10 cellular contexts compared by ENCODE assay signal in the genomic region with DNA sequence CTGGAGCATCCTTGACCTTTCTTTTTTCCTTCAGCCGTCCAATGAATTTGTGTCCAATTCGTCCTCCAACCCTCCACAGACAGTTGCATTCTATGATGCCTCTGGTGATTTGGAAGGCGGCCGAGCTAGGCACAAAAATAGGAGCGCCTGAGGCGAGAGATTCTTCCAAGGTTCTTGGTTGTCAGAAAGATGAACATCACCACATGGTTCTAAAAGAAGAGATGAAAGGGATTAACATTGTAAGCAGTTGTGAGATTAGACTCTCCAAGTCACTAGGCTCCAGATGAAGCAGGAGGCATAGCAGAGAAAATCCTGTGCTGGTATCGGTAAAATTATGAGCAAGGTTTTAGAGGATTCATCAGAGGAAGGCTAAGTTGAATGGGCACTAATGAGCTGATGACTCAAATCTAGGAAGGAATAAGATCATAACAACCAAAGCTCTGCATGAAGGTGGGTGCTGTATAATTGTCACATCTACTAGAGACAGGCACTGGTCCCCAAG.
DNase-seq lines count a peak whose midpoint lies in the region; ATAC-seq and TF ChIP-seq lines count a peak whose summit lies in the region.
"Had no signal": no experiment of that assay in that cellular context is flagged by ENCODE, and none has a peak within 500 bp of the region (broad histone marks: within the 10 kb centered on the region; RNA-seq: fewer than 3 reads in every experiment).

No MANE protein-coding gene starts in this region.

- POLR2A ChIA-PET in activated CD8-positive, alpha-beta T cell treated with anti-CD3 and anti-CD28 coated beads for 36 hours (lab: Charles Lee): interaction anchor here (1.4 to 2.2 kb wide), 2 partner anchors 20 to 45 kb away, joined by 3 to 12 read pairs; no protein-coding TSS in a partner anchor
- POLR2A ChIA-PET in activated CD8-positive, alpha-beta T cell treated with anti-CD3 and anti-CD28 coated beads, Interleukin-2, amount 10 ng/mL, durations not matched to agents 7 days and 5 days (lab: Charles Lee): no interaction called here

- no peaks in the 10 kb centered on the region for H3K9me3 ChIP-seq in testis

- DNase-seq in activated CD8-positive, alpha-beta T cell treated with anti-CD3 and anti-CD28 coated beads for 36 hours: no peak
- no peak for DNase-seq in activated CD8-positive, alpha-beta T cell treated with anti-CD3 and anti-CD28 coated beads, Interleukin-2, amount 10 ng/mL, durations not matched to agents 7 days and 5 days
- DNase-seq in mucosa of gallbladder (ENCODE audit: low spot score): peak; percentile 51
- peak; percentile 78 for DNase-seq in testis
- no peak for DNase-seq in NCI-H2227 treated with DMSO at 0.1 percent for 48 hours (lab: John Stamatoyannopoulos, UW)
- DNase-seq: naive B cell, NCI-H526 had no signal

- H3K27me3 ChIP-seq in testis: no peaks in the 10 kb centered on the region

- peaks cover 1% of the 10 kb centered on the region for H3K27me3 Mint-ChIP-seq in activated CD8-positive, alpha-beta T cell treated with anti-CD3 and anti-CD28 coated beads for 36 hours
- no peaks in the 10 kb centered on the region for H3K27me3 Mint-ChIP-seq in activated CD8-positive, alpha-beta T cell treated with anti-CD3 and anti-CD28 coated beads, Interleukin-2, amount 10 ng/mL, durations not matched to agents 7 days and 5 days (ENCODE audit: low read depth)

- peak overlapping the region; percentile 77 for H3K27ac Mint-ChIP-seq in activated CD8-positive, alpha-beta T cell treated with anti-CD3 and anti-CD28 coated beads for 36 hours
- no peak overlapping the region for H3K27ac Mint-ChIP-seq in activated CD8-positive, alpha-beta T cell treated with anti-CD3 and anti-CD28 coated beads, Interleukin-2, amount 10 ng/mL, durations not matched to agents 7 days and 5 days

- no peak for TF ChIP-seq CTCF in activated CD8-positive, alpha-beta T cell treated with anti-CD3 and anti-CD28 coated beads for 36 hours (IDR thresholded peaks at IDR 0.05)
- TF ChIP-seq CTCF in testis (IDR thresholded peaks at IDR 0.05): no peak

- no peaks in the 10 kb centered on the region for H3K9me3 Mint-ChIP-seq in activated CD8-positive, alpha-beta T cell treated with anti-CD3 and anti-CD28 coated beads for 36 hours
- H3K9me3 Mint-ChIP-seq in activated CD8-positive, alpha-beta T cell treated with anti-CD3 and anti-CD28 coated beads, Interleukin-2, amount 10 ng/mL, durations not matched to agents 7 days and 5 days (ENCODE audit: insufficient read depth): no peaks in the 10 kb centered on the region
- H3K9me3 Mint-ChIP-seq: naive B cell had no signal

- peaks cover 50% of the 10 kb centered on the region for H3K4me1 Mint-ChIP-seq in activated CD8-positive, alpha-beta T cell treated with anti-CD3 and anti-CD28 coated beads for 36 hours (ENCODE audit: low read depth)
- peaks cover 22% of the 10 kb centered on the region for H3K4me1 Mint-ChIP-seq in activated CD8-positive, alpha-beta T cell treated with anti-CD3 and anti-CD28 coated beads, Interleukin-2, amount 10 ng/mL, durations not matched to agents 7 days and 5 days (ENCODE audit: low read depth)

- H3K4me3 ChIP-seq in testis: no peak overlapping the region

- no peaks in the 10 kb centered on the region for H3K36me3 ChIP-seq in testis (ENCODE audit: low read depth, missing control alignments)

- H3K4me3 Mint-ChIP-seq in activated CD8-positive, alpha-beta T cell treated with anti-CD3 and anti-CD28 coated beads for 36 hours: no peak overlapping the region
- no peak overlapping the region for H3K4me3 Mint-ChIP-seq in activated CD8-positive, alpha-beta T cell treated with anti-CD3 and anti-CD28 coated beads, Interleukin-2, amount 10 ng/mL, durations not matched to agents 7 days and 5 days
- H3K4me3 Mint-ChIP-seq: naive B cell had no signal

- H3K4me1 ChIP-seq in testis: peaks cover 43% of the 10 kb centered on the region

- intact Hi-C loops in activated CD8-positive, alpha-beta T cell treated with anti-CD3 and anti-CD28 coated beads for 36 hours (cut with micrococcal nuclease): loop anchor here (2.0 kb wide), 1 partner anchor 134 kb away; no protein-coding TSS in a partner anchor
- intact Hi-C loops in testis (cut with DNase I; ENCODE audit: low total_unique reads): no loop called here

- 41 to 45% methylated on average over 7 of the region's 7 CpGs for WGBS in testis, 2 donors

- no peak for TF ChIP-seq POLR2A in testis (IDR thresholded peaks at IDR 0.05)

- CTCF ChIA-PET in activated CD8-positive, alpha-beta T cell treated with anti-CD3 and anti-CD28 coated beads for 36 hours (lab: Charles Lee): interaction anchor here (1.2 to 1.7 kb wide), 3 partner anchors 15 to 218 kb away, joined by 3 to 4 read pairs (median 4); no protein-coding TSS in a partner anchor
- CTCF ChIA-PET in activated CD8-positive, alpha-beta T cell treated with anti-CD3 and anti-CD28 coated beads, Interleukin-2, amount 10 ng/mL, durations not matched to agents 7 days and 5 days (lab: Charles Lee): interaction anchor here (0.6 to 3.5 kb wide), 4 partner anchors 19 to 215 kb away, joined by 3 to 9 read pairs (median 3); no protein-coding TSS in a partner anchor

- peak overlapping the region; percentile 10 for H3K27ac ChIP-seq in cingulate gyrus (ENCODE audit: low read depth, low read length)
- H3K27ac ChIP-seq in testis: peak overlapping the region; percentile 58 to 80

- ATAC-seq in activated CD8-positive, alpha-beta T cell treated with anti-CD3 and anti-CD28 coated beads for 36 hours: peak; percentile 52
- no peak for ATAC-seq in activated CD8-positive, alpha-beta T cell treated with anti-CD3 and anti-CD28 coated beads, Interleukin-2, amount 10 ng/mL, durations not matched to agents 7 days and 5 days
- ATAC-seq in GM19395 (IDR thresholded peaks at IDR 0.05; ENCODE audit: unreplicated experiment) (no peak), GM21717 (IDR thresholded peaks at IDR 0.05; ENCODE audit: unreplicated experiment) (no peak)

- H3K36me3 Mint-ChIP-seq in activated CD8-positive, alpha-beta T cell treated with anti-CD3 and anti-CD28 coated beads for 36 hours (ENCODE audit: low read depth): no peaks in the 10 kb centered on the region
- no peaks in the 10 kb centered on the region for H3K36me3 Mint-ChIP-seq in activated CD8-positive, alpha-beta T cell treated with anti-CD3 and anti-CD28 coated beads, Interleukin-2, amount 10 ng/mL, durations not matched to agents 7 days and 5 days (ENCODE audit: low read depth)

Comparison
In these comparisons a context has a peak if more than half of its experiments do, and no peak if none do; other contexts are left out.
1. DNase-seq: peak in mucosa of gallbladder (single experiment) and testis (single experiment); none in activated CD8-positive, alpha-beta T cell treated with anti-CD3 and anti-CD28 coated beads for 36 hours (single experiment), activated CD8-positive, alpha-beta T cell treated with anti-CD3 and anti-CD28 coated beads, Interleukin-2, amount 10 ng/mL, durations not matched to agents 7 days and 5 days (single experiment) and NCI-H2227 treated with DMSO at 0.1 percent for 48 hours (single experiment).